ENCODE assay signal across 16 cellular contexts in the genomic region with DNA sequence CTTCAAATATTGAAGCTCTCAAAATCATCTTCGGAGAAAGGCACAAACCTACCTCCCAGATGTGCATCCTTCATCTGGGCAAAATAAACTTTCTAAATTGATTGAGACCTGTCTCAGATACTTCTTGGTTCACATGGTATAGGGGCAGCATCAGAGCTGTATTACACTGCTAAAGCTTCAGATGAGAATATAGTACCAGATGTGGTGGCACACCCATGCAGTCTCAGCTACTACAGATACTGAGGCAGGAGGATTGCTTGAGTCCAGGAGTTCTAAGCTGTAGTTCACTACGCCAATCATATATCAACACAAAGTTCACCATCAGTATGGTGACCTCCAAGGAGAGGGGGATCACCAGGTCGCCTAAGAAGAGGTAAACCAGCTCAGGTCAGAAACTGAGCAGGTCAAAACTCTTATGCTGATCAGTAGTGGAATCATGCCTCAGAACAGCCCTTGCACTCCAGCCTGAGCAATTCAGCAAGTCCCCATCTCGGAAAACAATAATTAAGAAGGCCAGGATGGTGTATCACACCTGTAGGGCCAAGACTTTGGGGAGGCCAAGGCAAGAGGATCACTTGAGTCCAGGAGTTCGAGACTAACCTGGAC.
"Had no signal": no experiment of that assay in that cellular context is flagged by ENCODE, and none has a peak within 500 bp of the region (broad histone marks: within the 10 kb centered on the region; RNA-seq: fewer than 3 reads in every experiment).

No MANE protein-coding gene starts in this region.

- H3K9me3 ChIP-seq: ovary, stomach, testis had no signal

- ATAC-seq: foreskin keratinocyte had no signal

- H3K4me1 ChIP-seq: foreskin keratinocyte, testis had no signal

- H3K27me3 ChIP-seq: brain microvascular endothelial cell, foreskin keratinocyte, ovary, stomach, testis had no signal

- H3K9me3 Mint-ChIP-seq: neural crest cell had no signal

- H3K27ac Mint-ChIP-seq: activated naive CD8-positive, alpha-beta T cell had no signal

- H3K27ac ChIP-seq: brain microvascular endothelial cell, foreskin keratinocyte, ovary, stomach, testis had no signal

- H3K4me3 Mint-ChIP-seq: activated naive CD8-positive, alpha-beta T cell; neural crest cell had no signal

- H3K36me3 ChIP-seq: brain microvascular endothelial cell, ovary had no signal

- DNase-seq: activated CD4-positive, alpha-beta T cell treated with anti-CD3 and anti-CD28 coated beads, Interleukin-2, amount 50 U/mL, for 1 hour; activated CD8-positive, alpha-beta memory T cell treated with anti-CD3 and anti-CD28 coated beads for 24 hours; activated gamma-delta T cell treated with Interleukin-2 at 50 U/mL for 16 hours; amygdala; brain microvascular endothelial cell; cortex of kidney; effector CD8-positive, alpha-beta T cell; foreskin keratinocyte; kidney; ovary; stimulated activated CD4-positive, alpha-beta T cell treated with anti-CD3 and anti-CD28 coated beads, Interleukin-12 subunit alpha, Interleukin-12 subunit beta, amount 100 ng/mL, for 4 hours; stimulated activated CD4-positive, alpha-beta T cell treated with anti-CD3 and anti-CD28 coated beads, Interleukin-2, amount 100 ng/mL, for 24 hours; stomach; testis had no signal

- H3K4me3 ChIP-seq: ovary, stomach, testis had no signal
